In the genomic region with DNA sequence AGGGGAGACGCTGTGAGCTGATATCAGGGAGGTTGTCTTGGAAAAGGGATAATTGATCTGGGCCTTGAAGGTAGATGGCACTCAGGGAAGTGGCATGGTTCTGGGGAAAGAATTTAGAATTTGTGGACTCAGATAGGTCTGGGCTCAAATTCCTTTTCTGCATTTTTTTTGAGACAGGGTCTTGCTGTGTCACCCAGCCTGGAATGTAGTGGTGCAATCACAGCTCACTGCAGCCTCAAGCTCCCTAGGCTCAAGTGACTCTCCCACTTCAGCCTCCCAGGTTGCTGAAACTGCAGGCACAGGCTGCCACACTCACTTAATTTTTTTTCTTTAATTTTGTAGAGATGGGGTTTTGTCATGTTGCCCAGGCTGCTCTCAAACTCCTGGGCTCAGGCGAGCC, we compare ENCODE assay signal across 28 cellular contexts.
DNase-seq lines count a peak whose midpoint lies in the region; ATAC-seq, FAIRE-seq and TF ChIP-seq lines count a peak whose summit lies in the region.
"Had no signal": no experiment of that assay in that cellular context is flagged by ENCODE, and none has a peak within 500 bp of the region (broad histone marks: within the 10 kb centered on the region; RNA-seq: fewer than 3 reads in every experiment).

No MANE protein-coding gene starts in this region.

- H3K4me1 Mint-ChIP-seq in nephron progenitor cell = peaks cover 12% of the 10 kb centered on the region
- H3K4me1 Mint-ChIP-seq: activated CD4-positive, alpha-beta T cell treated with anti-CD3 and anti-CD28 coated beads for 36 hours; T-cell had no signal

- H3K27ac ChIP-seq in HepG2 (ENCODE audit: extremely low read length, insufficient read depth, low read length) = no peak overlapping the region
- no peak overlapping the region for H3K27ac ChIP-seq in right lobe of liver
- no peak overlapping the region for H3K27ac ChIP-seq in osteoblast (ENCODE audit: low read depth, low read length)
- no peak overlapping the region for H3K27ac ChIP-seq in psoas muscle
- H3K27ac ChIP-seq: parathyroid adenoma had no signal

- no peak for FAIRE-seq in HepG2 (lab: Jason Lieb, UNC)
- FAIRE-seq: D721Med, keratinocyte had no signal

- CTCF ChIA-PET in HepG2 (lab: Yijun Ruan, JAX; ENCODE audit: low intra/inter-chr PET ratio, low total read pairs) = no interaction called here

- H3K9me3 ChIP-seq in HepG2 (ENCODE audit: low read length) (0 out of 2 replicates have a peak, but pooled peaks cover 5% of the 10 kb centered on the region), right lobe of liver (no peaks in the 10 kb centered on the region), osteoblast (ENCODE audit: low read depth, low read length) (peaks cover 7% of the 10 kb centered on the region), psoas muscle (peaks cover 3% of the 10 kb centered on the region)

- DNase-seq in HepG2 (ENCODE audit: low spot score) = no peak
- DNase-seq in right lobe of liver = no peak
- DNase-seq in fibroblast of gingiva (ENCODE audit: low read depth) = peak; percentile 46
- no peak for DNase-seq in osteoblast (ENCODE audit: insufficient read length, low spot score, missing footprints)
- DNase-seq in nephron progenitor cell = no peak
- DNase-seq in CD1c-positive myeloid dendritic cell (ENCODE audit: extremely low spot score) = no peak
- DNase-seq in H7 = no peak
- no peak for DNase-seq in psoas muscle
- DNase-seq: 8988T; activated CD4-positive, alpha-beta T cell treated with anti-CD3 and anti-CD28 coated beads for 36 hours; hypothalamus; naive thymus-derived CD8-positive, alpha-beta T cell; NCI-H1436 treated with DMSO at 0.1 percent for 48 hours; NCI-H2171; SHP77; stimulated activated CD4-positive, alpha-beta T cell treated with anti-CD3 and anti-CD28 coated beads, Interleukin-1b, Interleukin-23, amount 100 ng/mL, for 48 hours; stimulated activated naive B cell treated with anti-CD40 and anti-IgM and Interleukin-4, amounts not matched to agents 10 μg/mL and 1 μg/mL and 100 μg/mL, for 72 hours; T-cell had no signal

- H3K27me3 Mint-ChIP-seq in nephron progenitor cell (ENCODE audit: low read depth, poor library complexity) = peaks cover 54% of the 10 kb centered on the region
- H3K27me3 Mint-ChIP-seq: activated CD4-positive, alpha-beta T cell treated with anti-CD3 and anti-CD28 coated beads for 36 hours; stimulated activated naive B cell treated with anti-CD40 and anti-IgM and Interleukin-4, amounts not matched to agents 10 μg/mL and 1 μg/mL and 100 μg/mL, for 72 hours; T-cell had no signal

- no peak overlapping the region for H3K27ac Mint-ChIP-seq in nephron progenitor cell
- H3K27ac Mint-ChIP-seq: activated CD4-positive, alpha-beta T cell treated with anti-CD3 and anti-CD28 coated beads for 36 hours; activated naive CD4-positive, alpha-beta T cell treated with anti-CD3 and anti-CD28 coated beads, Interleukin-2, amount 50 U/mL, for 72 hours; activated T-helper 1 cell treated with anti-CD3 and anti-CD28 coated beads, Interleukin-12 subunit alpha, Interleukin-12 subunit beta, Interleukin-2, Interleukin-4 antibody, amounts not matched to agents 30 ng/mL and 10 ng/mL and 1 ng/mL, durations not matched to agents 14 hours and 24 hours and 36 hours; B cell; stimulated activated naive B cell treated with anti-CD40 and anti-IgM and Interleukin-4, amounts not matched to agents 10 μg/mL and 1 μg/mL and 100 μg/mL, for 72 hours; T-cell had no signal

- ATAC-seq in HepG2 (no peak), right lobe of liver (no peak), psoas muscle (no peak)
- ATAC-seq: activated CD4-positive, alpha-beta T cell treated with anti-CD3 and anti-CD28 coated beads for 36 hours; activated naive CD4-positive, alpha-beta T cell treated with anti-CD3 and anti-CD28 coated beads, Interleukin-2, amount 50 U/mL, for 72 hours; K562; naive thymus-derived CD8-positive, alpha-beta T cell; stimulated activated naive B cell treated with anti-CD40 and anti-IgM and Interleukin-4, amounts not matched to agents 10 μg/mL and 1 μg/mL and 100 μg/mL, for 72 hours; T-cell had no signal

- no peak overlapping the region for H2AFZ ChIP-seq in HepG2 (ENCODE audit: low read length)
- no peak overlapping the region for H2AFZ ChIP-seq in osteoblast (ENCODE audit: low read length)
- H2AFZ ChIP-seq: parathyroid adenoma had no signal

- H3K4me3 ChIP-seq in HepG2 (replicated peaks in 1 of 3; ENCODE audit: insufficient read depth in 1 of 3, low read depth in 2 of 3, low read length in 3 of 3) (no peak overlapping the region), right lobe of liver (no peak overlapping the region), osteoblast (ENCODE audit: insufficient read depth, low read length) (no peak overlapping the region), H7 (ENCODE audit: insufficient read depth, low read depth, low read length) (no peak overlapping the region), psoas muscle (no peak overlapping the region)
- H3K4me3 ChIP-seq: K562, tibial nerve had no signal

- H3K36me3 ChIP-seq in HepG2 (replicated peaks in 1 of 2; ENCODE audit: control insufficient read depth in 1 of 2, insufficient read depth in 2 of 2, low read length in 2 of 2) = no peaks in the 10 kb centered on the region
- no peaks in the 10 kb centered on the region for H3K36me3 ChIP-seq in right lobe of liver
- H3K36me3 ChIP-seq in osteoblast (ENCODE audit: insufficient read depth, low read length) = no peaks in the 10 kb centered on the region
- H3K36me3 ChIP-seq in H7 (replicated peaks; ENCODE audit: control insufficient read depth, insufficient read depth, low read length) = no peaks in the 10 kb centered on the region
- H3K36me3 ChIP-seq in psoas muscle (ENCODE audit: insufficient read depth in 1 of 2, low read depth in 1 of 2) = no peaks in the 10 kb centered on the region
- H3K36me3 ChIP-seq: tibial nerve had no signal

- H3K4me3 Mint-ChIP-seq in nephron progenitor cell = no peak overlapping the region
- H3K4me3 Mint-ChIP-seq: activated CD4-positive, alpha-beta T cell treated with anti-CD3 and anti-CD28 coated beads for 36 hours; activated T-helper 1 cell treated with anti-CD3 and anti-CD28 coated beads, Interleukin-12 subunit alpha, Interleukin-12 subunit beta, Interleukin-2, Interleukin-4 antibody, amounts not matched to agents 30 ng/mL and 10 ng/mL and 1 ng/mL, durations not matched to agents 14 hours and 24 hours and 36 hours; B cell; brain; dendritic cell treated with granulocyte-macrophage colony-stimulating factor and Interleukin-4, amounts not matched to agents 40 ng/mL and 50 ng/mL, for 4 days; naive thymus-derived CD8-positive, alpha-beta T cell; stimulated activated naive B cell treated with anti-CD40 and anti-IgM and Interleukin-4, amounts not matched to agents 10 μg/mL and 1 μg/mL and 100 μg/mL, for 72 hours; T-cell had no signal

- H3K4me1 ChIP-seq in HepG2 (ENCODE audit: insufficient read depth, low read length) (peaks cover 21% of the 10 kb centered on the region), right lobe of liver (no peaks in the 10 kb centered on the region), osteoblast (ENCODE audit: insufficient read depth, low read length) (peaks cover 17% of the 10 kb centered on the region), psoas muscle (no peaks in the 10 kb centered on the region)
- H3K4me1 ChIP-seq: parathyroid adenoma had no signal

- TF ChIP-seq POLR2A in HepG2 (IDR thresholded peaks at IDR 0.05; ENCODE audit: insufficient read depth in 1 of 2, low read depth in 2 of 2, low read length in 2 of 2) = no peak
- no peak for TF ChIP-seq POLR2A in right lobe of liver (IDR thresholded peaks at IDR 0.05)

- H4K20me1 ChIP-seq in HepG2 (ENCODE audit: insufficient read depth, low read length) (no peaks in the 10 kb centered on the region), osteoblast (ENCODE audit: insufficient read depth, low read length) (no peaks in the 10 kb centered on the region)

- TF ChIP-seq CTCF in HepG2 (CRISPR knock-in tag; IDR thresholded peaks at IDR 0.05) (no peak), right lobe of liver (IDR thresholded peaks at IDR 0.05) (no peak), osteoblast (IDR thresholded peaks at IDR 0.05; ENCODE audit: extremely low read depth, low read depth, low read length) (no peak), nephron progenitor cell (IDR thresholded peaks at IDR 0.05) (no peak), psoas muscle (IDR thresholded peaks at IDR 0.05) (no peak)

- H3K9ac ChIP-seq in HepG2 (ENCODE audit: insufficient read depth, low read depth, low read length) = no peak overlapping the region
- H3K9ac ChIP-seq: parathyroid adenoma had no signal

- no TSS peak for BruUV-seq in HepG2 (replicated peaks; lab: Mats Ljungman, UMichigan)

- in situ Hi-C loops in HepG2 (cut with HindIII; ENCODE audit: extremely low pct_ligation_motif_present, low pct_unique_long_range_greater_than_20kb) = no loop called here

- 46% methylated on average over 2 of the region's 2 CpGs for WGBS in HepG2 (ENCODE audit: low lambda C conversion rate)
- 85% methylated on average over 2 of the region's 2 CpGs for WGBS in right lobe of liver (ENCODE audit: insufficient coverage, low coverage, low lambda C conversion rate, missing lambda C conversion rate)
- 98 to 100% (median 99%) methylated on average over 2 of the region's 2 CpGs for WGBS in psoas muscle, 3 donors

- H3K36me3 Mint-ChIP-seq in nephron progenitor cell (ENCODE audit: low read depth) = no peaks in the 10 kb centered on the region
- H3K36me3 Mint-ChIP-seq: T-cell had no signal

- H3K27me3 ChIP-seq in HepG2 (ENCODE audit: control insufficient read depth in 1 of 2, insufficient read depth in 2 of 2, low read length in 2 of 2) = peaks cover 4 to 53% of the 10 kb centered on the region in 2 experiments; a peak in 4 of 5 replicates
- no peaks in the 10 kb centered on the region for H3K27me3 ChIP-seq in right lobe of liver
- H3K27me3 ChIP-seq in osteoblast (ENCODE audit: insufficient read depth, low read length) = no peaks in the 10 kb centered on the region
- no peaks in the 10 kb centered on the region for H3K27me3 ChIP-seq in H7 (ENCODE audit: control insufficient read depth, insufficient read depth, low read length)
- H3K27me3 ChIP-seq in psoas muscle (ENCODE audit: insufficient read depth in 3 of 3, low read length in 2 of 3) = no peaks in the 10 kb centered on the region
- H3K27me3 ChIP-seq: tibial nerve had no signal

- no peak for TF ChIP-seq EP300 in HepG2 (IDR thresholded peaks at IDR 0.05; ENCODE audit: low read depth in 2 of 2, low read length in 2 of 2)
- TF ChIP-seq EP300 in HepG2 (CRISPR knock-in tag; IDR thresholded peaks at IDR 0.05; ENCODE audit: borderline replicate concordance) = no peak

- H3K9me3 Mint-ChIP-seq in nephron progenitor cell = peaks cover 49% of the 10 kb centered on the region

- TF ChIP-seq RAD21 in HepG2 (CRISPR knock-in tag; IDR thresholded peaks at IDR 0.05) = no peak

- intact Hi-C loops in HepG2 (cut with micrococcal nuclease; ENCODE audit: unreplicated experiment) (no loop called here), right lobe of liver (cut with DNase I) (no loop called here), psoas muscle (cut with DNase I) (no loop called here)

- POLR2A ChIA-PET in HepG2 (lab: Yijun Ruan, JAX) = no interaction called here

- no peaks in the 10 kb centered on the region for H3K79me2 ChIP-seq in HepG2 (ENCODE audit: insufficient read depth, low read length)
- H3K79me2 ChIP-seq in osteoblast (ENCODE audit: insufficient read depth, low read length) = no peaks in the 10 kb centered on the region
- H3K79me2 ChIP-seq: parathyroid adenoma had no signal

- H3K4me2 ChIP-seq in HepG2 (ENCODE audit: low read depth, low read length) (no peak overlapping the region), osteoblast (ENCODE audit: insufficient read depth, low read length) (peak overlapping the region; percentile 15)
